In genomic region chr19:19488875-19489690, GRCh38 we compare ENCODE assay signal across 8 cellular contexts. TPM values are rescaled to one million over a fixed set of nuclear protein-coding genes. Genes with fewer than 3 reads are reported as not detected.
DNase-seq lines count a peak whose midpoint lies in the region; ATAC-seq and TF ChIP-seq lines count a peak whose summit lies in the region.

No MANE protein-coding gene starts in this region.

- peak; percentile 66 for ATAC-seq in GM18909 (IDR thresholded peaks at IDR 0.05; ENCODE audit: poor library complexity, unreplicated experiment)
- ATAC-seq in HG03558 (IDR thresholded peaks at IDR 0.05; ENCODE audit: extremely low read depth, unreplicated experiment): peak; percentile 41

- no peak for TF ChIP-seq CTCF in fibroblast of villous mesenchyme (IDR thresholded peaks at IDR 0.05; ENCODE audit: insufficient read depth, low read depth, low read length)

- H3K18ac ChIP-seq in neuronal stem cell (ENCODE audit: low read length): peak overlapping the region; percentile 73

- H3K27me3 ChIP-seq in neuronal stem cell (ENCODE audit: control insufficient read depth in 3 of 3, insufficient read depth in 3 of 3, low read depth in 1 of 3, low read length in 3 of 3) (no peaks in the 10 kb centered on the region), stomach smooth muscle (ENCODE audit: control insufficient read depth in 1 of 2, insufficient read depth in 2 of 2, low read length in 2 of 2) (no peaks in the 10 kb centered on the region)

- H2BK5ac ChIP-seq in neuronal stem cell (ENCODE audit: low read length): no peak overlapping the region

- no peak overlapping the region for H2BK12ac ChIP-seq in neuronal stem cell (ENCODE audit: low read length)

- H3K79me1 ChIP-seq in neuronal stem cell (ENCODE audit: low read depth, low read length): peaks cover 28% of the 10 kb centered on the region

- H4K8ac ChIP-seq in neuronal stem cell (ENCODE audit: low read depth, low read length): no peak overlapping the region

- no peak overlapping the region for H4K91ac ChIP-seq in neuronal stem cell (ENCODE audit: low read depth, low read length, poor library complexity)

- no peak overlapping the region for H2BK15ac ChIP-seq in neuronal stem cell (ENCODE audit: low read length)

- H3K9me3 ChIP-seq in neuronal stem cell (replicated peaks in 1 of 2; ENCODE audit: control insufficient read depth in 2 of 2, insufficient read depth in 1 of 2, low read depth in 1 of 2, low read length in 2 of 2) (no peaks in the 10 kb centered on the region), stomach smooth muscle (ENCODE audit: control insufficient read depth in 2 of 2, low read length in 2 of 2) (no peaks in the 10 kb centered on the region)

- no peak overlapping the region for H3K4me3 ChIP-seq in fibroblast of villous mesenchyme (ENCODE audit: low read depth, low read length)
- H3K4me3 ChIP-seq in neuronal stem cell (ENCODE audit: low read length in 2 of 2): no peak overlapping the region
- H3K4me3 ChIP-seq in stomach smooth muscle (ENCODE audit: low read length in 2 of 2): peak overlapping the region; percentile 31 to 61

- no peak overlapping the region for H2AK5ac ChIP-seq in neuronal stem cell (ENCODE audit: low read depth, low read length)

- H3K4me1 ChIP-seq in neuronal stem cell (ENCODE audit: control insufficient read depth in 2 of 2, insufficient read depth in 1 of 2, low read depth in 1 of 2, low read length in 2 of 2): peaks cover 28 to 35% of the 10 kb centered on the region in 2 donors
- peaks cover 27% of the 10 kb centered on the region for H3K4me1 ChIP-seq in stomach smooth muscle (ENCODE audit: control insufficient read depth, insufficient read depth, low read length)

- H3K9ac ChIP-seq in neuronal stem cell (ENCODE audit: low read depth, low read length, poor library complexity) (peak overlapping the region; percentile 50), stomach smooth muscle (ENCODE audit: low read length in 2 of 2) (peak overlapping the region in 1 of 2 donors; percentile 55)

- no peak overlapping the region for H3K4me2 ChIP-seq in neuronal stem cell (ENCODE audit: insufficient read depth, low read length, poor library complexity, severe bottlenecking)

- H3K36me3 ChIP-seq in neuronal stem cell (replicated peaks in 1 of 2; ENCODE audit: control insufficient read depth in 2 of 2, insufficient read depth in 2 of 2, low read length in 2 of 2): peaks cover 22 to 57% of the 10 kb centered on the region in 2 donors
- H3K36me3 ChIP-seq in stomach smooth muscle (ENCODE audit: control insufficient read depth in 2 of 2, insufficient read depth in 2 of 2, low read length in 2 of 2): peaks cover 10 to 11% of the 10 kb centered on the region in 2 donors

- peak overlapping the region; percentile 64 for H3K27ac ChIP-seq in neuronal stem cell (replicated peaks; ENCODE audit: low read length)
- peak overlapping the region; percentile 64 for H3K27ac ChIP-seq in stomach smooth muscle (ENCODE audit: low read length)

- peak overlapping the region; percentile 59 for H3K23ac ChIP-seq in neuronal stem cell (ENCODE audit: low read depth, low read length, poor library complexity)

- DNase-seq in AG08395 (ENCODE audit: low spot score) (peak; percentile 96), SHP77 treated with DMSO at 0.1 percent for 48 hours (lab: John Stamatoyannopoulos, UW) (peak; percentile 76), activated gamma-delta T cell (lab: John Stamatoyannopoulos, UW) (peak; percentile 45), fibroblast of villous mesenchyme (ENCODE audit: low read depth) (peak; percentile 81), neuronal stem cell (ENCODE audit: low spot score) (peak; percentile 66)

- H2AFZ ChIP-seq in neuronal stem cell (ENCODE audit: low read length): peak overlapping the region; percentile 6

- peak overlapping the region; percentile 20 for H3K4ac ChIP-seq in neuronal stem cell (ENCODE audit: low read length)

- H2BK120ac ChIP-seq in neuronal stem cell (ENCODE audit: low read depth, low read length): no peak overlapping the region

- no CpG with 5 or more reads among the region's 14 CpGs for WGBS in neuronal stem cell (ENCODE audit: extremely low coverage in 2 of 2, insufficient read length in 2 of 2, insufficient replicate concordance in 1 of 2), 2 donors

- no peak overlapping the region for H3K14ac ChIP-seq in neuronal stem cell (ENCODE audit: low read length)

RNA-seq across cellular contexts. Expression of gene TSSK6, which starts 26.3 kb away (rescaled TPM):
- total RNA-seq in fibroblast of villous mesenchyme: 1.3 and 2.3 TPM in 2 replicates
- 2.3 TPM for polyA plus RNA-seq in neuronal stem cell (2013, experiment 1 of 2)
- 2.2 TPM for polyA plus RNA-seq in neuronal stem cell (2013, experiment 2 of 2)

RNA-seq across cellular contexts. Expression of gene NDUFA13, which starts 26.9 kb away (rescaled TPM):
- total RNA-seq in fibroblast of villous mesenchyme: 199 and 205 TPM in 2 replicates
- polyA plus RNA-seq in neuronal stem cell (2013, experiment 1 of 2): 218 TPM
- 213 TPM for polyA plus RNA-seq in neuronal stem cell (2013, experiment 2 of 2)

RNA-seq across cellular contexts. Expression of gene YJEFN3, which starts 39.6 kb away (rescaled TPM):
- total RNA-seq in fibroblast of villous mesenchyme: 0.43 and 0.64 TPM in 2 replicates
- 10.9 TPM for polyA plus RNA-seq in neuronal stem cell (2013, experiment 1 of 2)
- polyA plus RNA-seq in neuronal stem cell (2013, experiment 2 of 2): 9.9 TPM

RNA-seq across cellular contexts. Expression of gene CILP2, which starts 49.0 kb away (rescaled TPM):
- under 0.01 and 0.43 TPM in 2 replicates for total RNA-seq in fibroblast of villous mesenchyme
- 2.0 TPM for polyA plus RNA-seq in neuronal stem cell (2013, experiment 1 of 2)
- polyA plus RNA-seq in neuronal stem cell (2013, experiment 2 of 2): 2.1 TPM

Comparison
In these comparisons a context has a peak if more than half of its experiments do, and no peak if none do; other contexts are left out.
1. DNase-seq: peak in every context shown above with its lines; median percentile 96 in AG08395; 81 in fibroblast of villous mesenchyme; 76 in SHP77 treated with DMSO at 0.1 percent for 48 hours; 66 in neuronal stem cell; 45 in activated gamma-delta T cell.
2. H3K4me3 ChIP-seq: peak in stomach smooth muscle (2 of 2); none in fibroblast of villous mesenchyme (single experiment) and neuronal stem cell (0 of 2).